ENCODE assay signal across 10 cellular contexts in genomic region chr10:77176224-77176623, GRCh38.
"Had no signal": no experiment of that assay in that cellular context is flagged by ENCODE, and none has a peak within 500 bp of the region (broad histone marks: within the 10 kb centered on the region; RNA-seq: fewer than 3 reads in every experiment).

No MANE protein-coding gene starts in this region.

- DNase-seq: activated naive CD4-positive, alpha-beta T cell treated with Interleukin-2 at 50 U/mL for 16 hours; activated T-cell treated with anti-CD3 and anti-CD28 coated beads for 4 hours; dermis blood vessel endothelial cell; gastrocnemius medialis; islet precursor cell; stimulated activated CD4-positive, alpha-beta T cell treated with anti-CD3 and anti-CD28 coated beads, Interleukin-12 subunit alpha, Interleukin-12 subunit beta, amount 100 ng/mL, for 4 hours; stimulated activated CD4-positive, alpha-beta T cell treated with anti-CD3 and anti-CD28 coated beads, Interleukin-2, amount 100 ng/mL, for 24 hours; tibial artery had no signal

- H3K9me3 ChIP-seq: gastrocnemius medialis, tibial artery had no signal

- H3K27me3 ChIP-seq: gastrocnemius medialis, tibial artery had no signal

- H3K27ac ChIP-seq: epithelial cell of prostate, gastrocnemius medialis had no signal

- H3K36me3 ChIP-seq: gastrocnemius medialis, tibial artery had no signal

- H3K4me3 ChIP-seq: gastrocnemius medialis, lung, tibial artery had no signal
